ENCODE assay signal across 8 cellular contexts in the genomic region with DNA sequence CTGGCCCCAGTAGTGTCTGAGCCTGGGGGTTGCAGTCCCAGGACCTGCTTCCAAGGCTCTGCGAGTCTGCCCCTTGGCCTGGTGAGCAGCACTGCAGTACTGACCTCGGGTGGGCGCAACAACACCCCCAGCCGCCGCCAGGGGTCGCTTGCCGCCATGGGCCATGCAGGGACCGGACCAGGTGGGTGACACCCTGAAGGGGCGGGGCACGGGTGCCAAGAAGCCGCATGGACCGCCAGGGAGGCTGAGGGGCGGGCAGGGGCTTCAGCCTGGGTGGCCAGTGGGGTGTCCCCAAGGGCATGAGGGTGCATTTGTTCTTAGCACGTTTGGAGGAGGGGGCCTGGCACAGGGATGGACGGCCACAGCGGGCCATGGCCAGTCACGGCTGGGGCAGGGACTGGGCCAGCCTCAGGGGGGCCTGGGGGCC. TPM values are rescaled to one million over a fixed set of nuclear protein-coding genes. Genes with fewer than 3 reads are reported as not detected.
DNase-seq lines count a peak whose midpoint lies in the region; ATAC-seq and TF ChIP-seq lines count a peak whose summit lies in the region.

No MANE protein-coding gene starts in this region.

- DNase-seq in CD8-positive, alpha-beta memory T cell, result peak; percentile 60 to 80 (median 68)
- DNase-seq in NCI-H524 treated with DMSO at 0.1 percent for 48 hours (lab: John Stamatoyannopoulos, UW), result peak; percentile 29
- peak; percentile 79 for DNase-seq in activated CD4-positive, alpha-beta memory T cell treated with anti-CD3 and anti-CD28 coated beads, Interleukin-2, amount 10 ng/mL, durations not matched to agents 7 days and 5 days
- peak; percentile 70 to 74 (median 72) for DNase-seq in effector memory CD8-positive, alpha-beta T cell
- peak; percentile 53 for DNase-seq in myocyte (ENCODE audit: low read depth)
- DNase-seq in stimulated activated CD8-positive, alpha-beta memory T cell treated with anti-CD3 and anti-CD28 coated beads, Interleukin-7, amount 100 ng/mL, for 48 hours (ENCODE audit: extremely low read depth in 1 of 2, low read depth in 1 of 2), result peak; percentile 66 to 79
- DNase-seq in NCI-H2107 (lab: John Stamatoyannopoulos, UW), result no peak

- no peaks in the 10 kb centered on the region for H3K9me3 Mint-ChIP-seq in CD8-positive, alpha-beta memory T cell
- no peaks in the 10 kb centered on the region for H3K9me3 Mint-ChIP-seq in activated CD4-positive, alpha-beta memory T cell treated with anti-CD3 and anti-CD28 coated beads, Interleukin-2, amount 10 ng/mL, durations not matched to agents 7 days and 5 days
- H3K9me3 Mint-ChIP-seq in effector memory CD8-positive, alpha-beta T cell, result no peaks in the 10 kb centered on the region

- H3K4me3 Mint-ChIP-seq in CD8-positive, alpha-beta memory T cell, result no peak overlapping the region
- H3K4me3 Mint-ChIP-seq in activated CD4-positive, alpha-beta memory T cell treated with anti-CD3 and anti-CD28 coated beads, Interleukin-2, amount 10 ng/mL, durations not matched to agents 7 days and 5 days, result no peak overlapping the region
- no peak overlapping the region for H3K4me3 Mint-ChIP-seq in effector memory CD8-positive, alpha-beta T cell

- CTCF ChIA-PET in CD8-positive, alpha-beta memory T cell (lab: Charles Lee), result interaction anchor here (1.4 to 6.0 kb wide), 3 partner anchors 53 to 154 kb away, joined by 3 to 126 read pairs (median 18); no protein-coding TSS in a partner anchor
- CTCF ChIA-PET in HEK293 (lab: Yijun Ruan, JAX), result interaction anchor here (0.5 to 8.0 kb wide), 19 partner anchors 9 to 559 kb away, joined by 3 to 148 read pairs (median 4); no protein-coding TSS in a partner anchor
- CTCF ChIA-PET in activated CD4-positive, alpha-beta memory T cell treated with anti-CD3 and anti-CD28 coated beads, Interleukin-2, amount 10 ng/mL, durations not matched to agents 7 days and 5 days (lab: Charles Lee), result interaction anchor here (2.2 to 2.6 kb wide), 2 partner anchors 63 to 66 kb away, joined by 11 to 13 read pairs; no protein-coding TSS in a partner anchor

- peaks cover 6% of the 10 kb centered on the region for H3K36me3 ChIP-seq in CD8-positive, alpha-beta memory T cell (ENCODE audit: insufficient read depth, low read length)
- H3K36me3 ChIP-seq in HEK293 (ENCODE audit: control insufficient read depth in 2 of 2, insufficient read depth in 1 of 2, low read length in 2 of 2), result peaks cover 0 to 35% of the 10 kb centered on the region in 2 experiments; a peak in 2 of 3 replicates

- H3K4me1 ChIP-seq in CD8-positive, alpha-beta memory T cell (ENCODE audit: insufficient read depth, low read length), result no peaks in the 10 kb centered on the region
- no peaks in the 10 kb centered on the region for H3K4me1 ChIP-seq in HEK293 (ENCODE audit: control insufficient read depth, insufficient read depth, low read length)

- TF ChIP-seq CTCF in HEK293 (tag by site-specific recombination; IDR thresholded peaks at IDR 0.05), result peak; percentile 93

- peaks cover 0 to 3% (median 0%) of the 10 kb centered on the region in 3 donors for H3K4me1 Mint-ChIP-seq in CD8-positive, alpha-beta memory T cell
- no peaks in the 10 kb centered on the region for H3K4me1 Mint-ChIP-seq in activated CD4-positive, alpha-beta memory T cell treated with anti-CD3 and anti-CD28 coated beads, Interleukin-2, amount 10 ng/mL, durations not matched to agents 7 days and 5 days
- H3K4me1 Mint-ChIP-seq in effector memory CD8-positive, alpha-beta T cell (ENCODE audit: low read depth in 2 of 2), result peaks cover 0 to 5% of the 10 kb centered on the region in 2 donors

- H3K27ac Mint-ChIP-seq in CD8-positive, alpha-beta memory T cell, result no peak overlapping the region
- no peak overlapping the region for H3K27ac Mint-ChIP-seq in activated CD4-positive, alpha-beta memory T cell treated with anti-CD3 and anti-CD28 coated beads, Interleukin-2, amount 10 ng/mL, durations not matched to agents 7 days and 5 days
- H3K27ac Mint-ChIP-seq in effector memory CD8-positive, alpha-beta T cell, result no peak overlapping the region

- ATAC-seq in effector memory CD8-positive, alpha-beta T cell (replicated peaks), result peak; percentile 76

- POLR2A ChIA-PET in CD8-positive, alpha-beta memory T cell (lab: Charles Lee), result no interaction called here
- POLR2A ChIA-PET in HEK293 (lab: Yijun Ruan, JAX), result interaction anchor here (0.6 to 2.2 kb wide), 4 partner anchors 9 to 47 kb away, joined by 4 to 6 read pairs (median 4); a partner anchor contains a TSS
- POLR2A ChIA-PET in activated CD4-positive, alpha-beta memory T cell treated with anti-CD3 and anti-CD28 coated beads, Interleukin-2, amount 10 ng/mL, durations not matched to agents 7 days and 5 days (lab: Charles Lee), result no interaction called here

- H3K27me3 Mint-ChIP-seq in CD8-positive, alpha-beta memory T cell, result peaks cover 0 to 1% of the 10 kb centered on the region in 2 donors
- H3K27me3 Mint-ChIP-seq in activated CD4-positive, alpha-beta memory T cell treated with anti-CD3 and anti-CD28 coated beads, Interleukin-2, amount 10 ng/mL, durations not matched to agents 7 days and 5 days, result no peaks in the 10 kb centered on the region
- peaks cover 0 to 11% of the 10 kb centered on the region in 2 donors for H3K27me3 Mint-ChIP-seq in effector memory CD8-positive, alpha-beta T cell

- H3K4me3 ChIP-seq in CD8-positive, alpha-beta memory T cell (ENCODE audit: low read length), result no peak overlapping the region
- H3K4me3 ChIP-seq in HEK293 (ENCODE audit: low read depth, low read length), result no peak overlapping the region

- no peaks in the 10 kb centered on the region for H3K27me3 ChIP-seq in CD8-positive, alpha-beta memory T cell (ENCODE audit: insufficient read depth, low read length, poor library complexity, severe bottlenecking)

- H3K9me3 ChIP-seq in CD8-positive, alpha-beta memory T cell (ENCODE audit: low read length), result no peaks in the 10 kb centered on the region
- H3K9me3 ChIP-seq in HEK293 (ENCODE audit: control insufficient read depth, insufficient read depth, low read depth, low read length), result no peaks in the 10 kb centered on the region

- peaks cover 0 to 35% (median 0%) of the 10 kb centered on the region in 3 donors for H3K36me3 Mint-ChIP-seq in CD8-positive, alpha-beta memory T cell
- H3K36me3 Mint-ChIP-seq in activated CD4-positive, alpha-beta memory T cell treated with anti-CD3 and anti-CD28 coated beads, Interleukin-2, amount 10 ng/mL, durations not matched to agents 7 days and 5 days (ENCODE audit: low read depth), result peaks cover 34% of the 10 kb centered on the region
- H3K36me3 Mint-ChIP-seq in effector memory CD8-positive, alpha-beta T cell (ENCODE audit: insufficient read depth), result peaks cover 25% of the 10 kb centered on the region

- H3K27ac ChIP-seq in CD8-positive, alpha-beta memory T cell (ENCODE audit: low read depth, low read length), result no peak overlapping the region
- H3K27ac ChIP-seq in HEK293 (ENCODE audit: extremely low read depth, low read depth, low read length), result no peak overlapping the region

TF ChIP-seq in HEK293, 187 proteins besides CTCF, POLR2A, EP300 and RAD21 (continues in another document):
- TF ChIP-seq ZNF561 (tag by site-specific recombination; IDR thresholded peaks at IDR 0.05; ENCODE audit: borderline replicate concordance), result peak; percentile 84
- TF ChIP-seq, protein P1, sequence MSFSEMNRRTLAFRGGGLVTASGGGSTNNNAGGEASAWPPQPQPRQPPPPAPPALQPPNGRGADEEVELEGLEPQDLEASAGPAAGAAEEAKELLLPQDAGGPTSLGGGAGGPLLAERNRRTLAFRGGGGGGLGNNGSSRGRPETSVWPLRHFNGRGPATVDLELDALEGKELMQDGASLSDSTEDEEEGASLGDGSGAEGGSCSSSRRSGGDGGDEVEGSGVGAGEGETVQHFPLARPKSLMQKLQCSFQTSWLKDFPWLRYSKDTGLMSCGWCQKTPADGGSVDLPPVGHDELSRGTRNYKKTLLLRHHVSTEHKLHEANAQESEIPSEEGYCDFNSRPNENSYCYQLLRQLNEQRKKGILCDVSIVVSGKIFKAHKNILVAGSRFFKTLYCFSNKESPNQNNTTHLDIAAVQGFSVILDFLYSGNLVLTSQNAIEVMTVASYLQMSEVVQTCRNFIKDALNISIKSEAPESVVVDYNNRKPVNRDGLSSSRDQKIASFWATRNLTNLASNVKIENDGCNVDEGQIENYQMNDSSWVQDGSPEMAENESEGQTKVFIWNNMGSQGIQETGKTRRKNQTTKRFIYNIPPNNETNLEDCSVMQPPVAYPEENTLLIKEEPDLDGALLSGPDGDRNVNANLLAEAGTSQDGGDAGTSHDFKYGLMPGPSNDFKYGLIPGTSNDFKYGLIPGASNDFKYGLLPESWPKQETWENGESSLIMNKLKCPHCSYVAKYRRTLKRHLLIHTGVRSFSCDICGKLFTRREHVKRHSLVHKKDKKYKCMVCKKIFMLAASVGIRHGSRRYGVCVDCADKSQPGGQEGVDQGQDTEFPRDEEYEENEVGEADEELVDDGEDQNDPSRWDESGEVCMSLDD (tag by site-specific recombination; IDR thresholded peaks at IDR 0.05), result peak; percentile 61
- peak; percentile 68 for TF ChIP-seq GLIS2 (tag by site-specific recombination; IDR thresholded peaks at IDR 0.05)
- TF ChIP-seq ZSCAN30 (tag by site-specific recombination; IDR thresholded peaks at IDR 0.05), result 0 out of 2 replicates have a peak, but pooled peaks have one; percentile 39
- 0 out of 2 replicates have a peak, but pooled peaks have one; percentile 31 for TF ChIP-seq GLIS1 (tag by site-specific recombination; IDR thresholded peaks at IDR 0.05)

RNA-seq across cellular contexts. Expression of a gene that starts 25.0 kb away (rescaled TPM):
- 100 to 1,000 TPM; 124 to 129 TPM for total RNA-seq in CD8-positive, alpha-beta memory T cell
- 45.5 TPM for polyA plus RNA-seq in CD8-positive, alpha-beta memory T cell
- 100 to 1,000 TPM; 213 TPM for total RNA-seq in activated CD4-positive, alpha-beta memory T cell treated with anti-CD3 and anti-CD28 coated beads, Interleukin-2, amount 10 ng/mL, durations not matched to agents 7 days and 5 days
- total RNA-seq in myocyte, result 1.2 and 3.9 TPM in 2 replicates
- polyA plus RNA-seq in myocyte (2012), result 4.0 TPM

RNA-seq across cellular contexts. Expression of a gene that starts 25.2 kb away (rescaled TPM):
- total RNA-seq in CD8-positive, alpha-beta memory T cell, result 10 to 100 TPM; 27.6 to 30.6 TPM
- 42.1 TPM for polyA plus RNA-seq in CD8-positive, alpha-beta memory T cell
- 10 to 100 TPM; 20.4 to 22.3 TPM for total RNA-seq in activated CD4-positive, alpha-beta memory T cell treated with anti-CD3 and anti-CD28 coated beads, Interleukin-2, amount 10 ng/mL, durations not matched to agents 7 days and 5 days
- 91.1 and 121 TPM in 2 replicates for total RNA-seq in myocyte
- polyA plus RNA-seq in myocyte (2012), result 55.1 TPM

RNA-seq across cellular contexts. Expression of a gene that starts 34.2 kb away (rescaled TPM):
- total RNA-seq in CD8-positive, alpha-beta memory T cell, result 100 to 1,000 TPM; 163 to 164 TPM
- 71.6 TPM for polyA plus RNA-seq in CD8-positive, alpha-beta memory T cell
- 100 to 1,000 TPM; 105 to 107 TPM for total RNA-seq in activated CD4-positive, alpha-beta memory T cell treated with anti-CD3 and anti-CD28 coated beads, Interleukin-2, amount 10 ng/mL, durations not matched to agents 7 days and 5 days
- 63.4 and 76.9 TPM in 2 replicates for total RNA-seq in myocyte
- 32.1 TPM for polyA plus RNA-seq in myocyte (2012)

RNA-seq across cellular contexts. Expression of a gene that starts 46.8 kb away (rescaled TPM):
- total RNA-seq in CD8-positive, alpha-beta memory T cell, result under 1 TPM in 1 of 2 experiments, not detected in 1; 0.07 TPM
- polyA plus RNA-seq in CD8-positive, alpha-beta memory T cell, result not detected
- total RNA-seq in activated CD4-positive, alpha-beta memory T cell treated with anti-CD3 and anti-CD28 coated beads, Interleukin-2, amount 10 ng/mL, durations not matched to agents 7 days and 5 days, result under 1 TPM; 0.18 to 0.45 TPM
- 0.10 TPM in 1 of 2 replicates, not detected in the other for total RNA-seq in myocyte
- polyA plus RNA-seq in myocyte (2012), result 0.11 TPM

Comparison
In these comparisons a context has a peak if more than half of its experiments do, and no peak if none do; other contexts are left out.
1. RNA of a gene that starts 25.0 kb away (total RNA-seq): 213 TPM in activated CD4-positive, alpha-beta memory T cell treated with anti-CD3 and anti-CD28 coated beads, Interleukin-2, amount 10 ng/mL, durations not matched to agents 7 days and 5 days and 124 to 129 TPM in CD8-positive, alpha-beta memory T cell; 1.2 to 3.9 TPM in myocyte; every median in the first group is over 10 times any median in the second.